ENCODE assay signal across 8 cellular contexts in genomic region chr2:190382851-190383250, GRCh38. TPM values are rescaled to one million over a fixed set of nuclear protein-coding genes. Genes with fewer than 3 reads are reported as not detected.
DNase-seq lines count a peak whose midpoint lies in the region; ATAC-seq, FAIRE-seq and TF ChIP-seq lines count a peak whose summit lies in the region.

No MANE protein-coding gene starts in this region.

- no peaks in the 10 kb centered on the region for H3K9me3 Mint-ChIP-seq in astrocyte (ENCODE audit: unreplicated experiment)

- H3K27me3 Mint-ChIP-seq in astrocyte (ENCODE audit: low read depth, unreplicated experiment) = peaks cover 3% of the 10 kb centered on the region

- H3K4me1 ChIP-seq in astrocyte (ENCODE audit: insufficient read depth, low read length) = no peaks in the 10 kb centered on the region
- H3K4me1 ChIP-seq in vagina = no peaks in the 10 kb centered on the region
- no peaks in the 10 kb centered on the region for H3K4me1 ChIP-seq in ascending aorta

- TF ChIP-seq CTCF in astrocyte (IDR thresholded peaks at IDR 0.05; ENCODE audit: insufficient read depth, low read depth, low read length) = peak; percentile 22
- TF ChIP-seq CTCF in vagina (IDR thresholded peaks at IDR 0.05) = peak; percentile 36 to 51 (median 50)
- TF ChIP-seq CTCF in ascending aorta (IDR thresholded peaks at IDR 0.05) = peak in 1 of 3 experiments; percentile 31

- no peak overlapping the region for H3K27ac ChIP-seq in astrocyte (ENCODE audit: low read depth, low read length)
- H3K27ac ChIP-seq in vagina = no peak overlapping the region
- H3K27ac ChIP-seq in ascending aorta = no peak overlapping the region

- no peak overlapping the region for H3K4me3 ChIP-seq in astrocyte (ENCODE audit: insufficient read depth, low read depth, low read length)
- no peak overlapping the region for H3K4me3 ChIP-seq in vagina
- no peak overlapping the region for H3K4me3 ChIP-seq in ascending aorta

- no peaks in the 10 kb centered on the region for H3K36me3 Mint-ChIP-seq in astrocyte (ENCODE audit: low read depth, unreplicated experiment)

- intact Hi-C loops in left colon (cut with DNase I, micrococcal nuclease) = loop anchor here in 1 of 2 donors (10.0 kb wide), 1 partner anchor 122 kb away; no protein-coding TSS in a partner anchor
- intact Hi-C loops in vagina (cut with DNase I) = loop anchor here (5.0 kb wide), 1 partner anchor 419 kb away; no protein-coding TSS in a partner anchor
- intact Hi-C loops in ascending aorta (cut with DNase I) = no loop called here

- no peak overlapping the region for H3K27ac Mint-ChIP-seq in astrocyte (ENCODE audit: unreplicated experiment)

- H3K4me2 ChIP-seq in astrocyte (ENCODE audit: low read length) = no peak overlapping the region

- H3K27me3 ChIP-seq in astrocyte (ENCODE audit: insufficient read depth, low read length) (no peaks in the 10 kb centered on the region), vagina (no peaks in the 10 kb centered on the region), ascending aorta (no peaks in the 10 kb centered on the region)

- no peaks in the 10 kb centered on the region for H3K79me2 ChIP-seq in astrocyte (ENCODE audit: insufficient read depth, low read length)

- H3K9me3 ChIP-seq in astrocyte (ENCODE audit: insufficient read depth, low read depth, low read length) (no peaks in the 10 kb centered on the region), vagina (no peaks in the 10 kb centered on the region), ascending aorta (no peaks in the 10 kb centered on the region)

- TF ChIP-seq POLR2A in vagina (IDR thresholded peaks at IDR 0.05) = no peak

- no peak for FAIRE-seq in astrocyte (lab: Jason Lieb, UNC)

- H4K20me1 ChIP-seq in astrocyte (ENCODE audit: insufficient read depth, low read length) = no peaks in the 10 kb centered on the region

- no peak overlapping the region for H3K4me3 Mint-ChIP-seq in astrocyte (ENCODE audit: unreplicated experiment)

- DNase-seq in DMS 273 (lab: John Stamatoyannopoulos, UW; ENCODE audit: unreplicated experiment) (peak; percentile 70), NCI-H446 treated with DMSO at 0.1 percent for 48 hours (lab: John Stamatoyannopoulos, UW) (peak; percentile 29), astrocyte (ENCODE audit: low read depth) (peak; percentile 48), left colon (no peak), vagina (ENCODE audit: extremely low spot score in 2 of 2) (no peak), ascending aorta (ENCODE audit: low spot score in 2 of 2) (no peak)

- ATAC-seq in GM18867 (IDR thresholded peaks at IDR 0.05; ENCODE audit: unreplicated experiment) = peak; percentile 91
- ATAC-seq in HG03103 (IDR thresholded peaks at IDR 0.05; ENCODE audit: low read depth, unreplicated experiment) = peak; percentile 68
- peak; percentile 95 for ATAC-seq in left colon

- no peaks in the 10 kb centered on the region for H3K4me1 Mint-ChIP-seq in astrocyte (ENCODE audit: low read depth, unreplicated experiment)

- H3K9ac ChIP-seq in astrocyte (ENCODE audit: low read length) = no peak overlapping the region

- no peak overlapping the region for H2AFZ ChIP-seq in astrocyte (ENCODE audit: low read depth, low read length)

- H3K36me3 ChIP-seq in astrocyte (ENCODE audit: insufficient read depth, low read length) = no peaks in the 10 kb centered on the region
- H3K36me3 ChIP-seq in vagina = no peaks in the 10 kb centered on the region
- H3K36me3 ChIP-seq in ascending aorta = no peaks in the 10 kb centered on the region

RNA-seq across cellular contexts. Expression of gene MFSD6, which starts 25.3 kb away (rescaled TPM):
- total RNA-seq in astrocyte = 2.6 and 2.7 TPM in 2 replicates
- 10 to 100 TPM; 71.8 to 84.6 TPM for total RNA-seq in left colon
- total RNA-seq in vagina = 84.7 TPM
- total RNA-seq in ascending aorta = 53.2 TPM

RNA-seq across cellular contexts. Expression of gene INPP1, which starts 39.5 kb away (rescaled TPM):
- total RNA-seq in astrocyte (8.7 and 11.3 TPM in 2 replicates), left colon (10 to 100 TPM; 39.8 to 45.8 TPM), vagina (20.4 TPM), ascending aorta (13.3 TPM)

Comparison
In these comparisons a context has a peak if more than half of its experiments do, and no peak if none do; other contexts are left out.
1. DNase-seq: peak in DMS 273 (single experiment), NCI-H446 treated with DMSO at 0.1 percent for 48 hours (single experiment) and astrocyte (single experiment); none in left colon (0 of 2), vagina (0 of 2) and ascending aorta (0 of 2).
2. RNA of gene MFSD6, which starts 25.3 kb away (total RNA-seq): 84.7 TPM in vagina (single experiment), 71.8 to 84.6 TPM in left colon and 53.2 TPM in ascending aorta (single experiment); 2.6 to 2.7 TPM in astrocyte; every median in the first group is over 10 times any median in the second.
3. Peak in every context shown above with its lines, with median percentiles within 50 percentile points of each other: ATAC-seq.